Comparison of ENCODE assay signal across 19 cellular contexts in genomic region chr20:53321596-53321995, GRCh38.
DNase-seq lines count a peak whose midpoint lies in the region; ATAC-seq, FAIRE-seq and TF ChIP-seq lines count a peak whose summit lies in the region.
"Had no signal": no experiment of that assay in that cellular context is flagged by ENCODE, and none has a peak within 500 bp of the region (broad histone marks: within the 10 kb centered on the region; RNA-seq: fewer than 3 reads in every experiment).

No MANE protein-coding gene starts in this region.

- no peak overlapping the region for H3K4me3 Mint-ChIP-seq in activated T-helper 1 cell treated with anti-CD3 and anti-CD28 coated beads, Interleukin-12 subunit alpha, Interleukin-12 subunit beta, Interleukin-2, Interleukin-4 antibody, amounts not matched to agents 30 ng/mL and 10 ng/mL and 1 ng/mL, durations not matched to agents 14 hours and 24 hours and 36 hours
- H3K4me3 Mint-ChIP-seq: CD8-positive, alpha-beta T cell had no signal

- DNase-seq in DMS 273 (lab: John Stamatoyannopoulos, UW; ENCODE audit: unreplicated experiment) (peak; percentile 11), DMS 273 treated with DMSO at 0.1 percent for 48 hours (lab: John Stamatoyannopoulos, UW) (no peak), HepG2 (ENCODE audit: low spot score) (no peak), right lobe of liver (no peak), ecto neural progenitor cell (ENCODE audit: low spot score) (no peak)
- DNase-seq in activated T-helper 1 cell treated with anti-CD3 and anti-CD28 coated beads, Interleukin-12 subunit alpha, Interleukin-12 subunit beta, Interleukin-2, Interleukin-4 antibody, amounts not matched to agents 30 ng/mL and 10 ng/mL and 1 ng/mL, durations not matched to agents 14 hours and 24 hours and 36 hours (ENCODE audit: low spot score) = no peak
- DNase-seq in stimulated activated CD4-positive, alpha-beta T cell treated with anti-CD3 and anti-CD28 coated beads, Interleukin-2, amount 100 ng/mL, for 24 hours = no peak
- DNase-seq: CD8-positive, alpha-beta T cell; DMS153; EL; H7; NCI-H1092; NCI-H2107; NCI-H345; NCI-H69 had no signal

- H3K27ac ChIP-seq in HepG2 (ENCODE audit: extremely low read length, insufficient read depth, low read length) (no peak overlapping the region), right lobe of liver (no peak overlapping the region)
- H3K27ac ChIP-seq: 22Rv1, SJCRH30 had no signal

- ATAC-seq in HepG2 (no peak; the same call in 2 of the 3 replicates), right lobe of liver (no peak), GM19452 (IDR thresholded peaks at IDR 0.05; ENCODE audit: unreplicated experiment) (no peak)
- ATAC-seq: CD8-positive, alpha-beta T cell had no signal

- in situ Hi-C loops in HepG2 (cut with HindIII; ENCODE audit: extremely low pct_ligation_motif_present, low pct_unique_long_range_greater_than_20kb) = no loop called here

- H3K9me3 ChIP-seq in HepG2 (ENCODE audit: low read length) (no peaks in the 10 kb centered on the region), right lobe of liver (no peaks in the 10 kb centered on the region)
- H3K9me3 ChIP-seq: SJCRH30 had no signal

- CTCF ChIA-PET in HepG2 (lab: Yijun Ruan, JAX; ENCODE audit: low intra/inter-chr PET ratio, low total read pairs) = no interaction called here

- no TSS peak for BruUV-seq in HepG2 (replicated peaks; lab: Mats Ljungman, UMichigan)

- H3K27me3 Mint-ChIP-seq in activated T-helper 1 cell treated with anti-CD3 and anti-CD28 coated beads, Interleukin-12 subunit alpha, Interleukin-12 subunit beta, Interleukin-2, Interleukin-4 antibody, amounts not matched to agents 30 ng/mL and 10 ng/mL and 1 ng/mL, durations not matched to agents 14 hours and 24 hours and 36 hours (ENCODE audit: insufficient read depth) = no peaks in the 10 kb centered on the region

- no peaks in the 10 kb centered on the region for H3K79me2 ChIP-seq in HepG2 (ENCODE audit: insufficient read depth, low read length)

- H3K27ac Mint-ChIP-seq in activated T-helper 1 cell treated with anti-CD3 and anti-CD28 coated beads, Interleukin-12 subunit alpha, Interleukin-12 subunit beta, Interleukin-2, Interleukin-4 antibody, amounts not matched to agents 30 ng/mL and 10 ng/mL and 1 ng/mL, durations not matched to agents 14 hours and 24 hours and 36 hours = peak overlapping the region; percentile 44
- H3K27ac Mint-ChIP-seq: CD8-positive, alpha-beta T cell had no signal

- WGBS in HepG2 (ENCODE audit: low lambda C conversion rate) = 36% methylated on average over 5 of the region's 5 CpGs
- WGBS in right lobe of liver (ENCODE audit: insufficient coverage, low coverage, low lambda C conversion rate, missing lambda C conversion rate) = 100% methylated on average over 2 of the region's 5 CpGs

- H3K36me3 ChIP-seq in HepG2 (replicated peaks in 1 of 2; ENCODE audit: control insufficient read depth in 1 of 2, insufficient read depth in 2 of 2, low read length in 2 of 2) = no peaks in the 10 kb centered on the region
- no peaks in the 10 kb centered on the region for H3K36me3 ChIP-seq in right lobe of liver
- H3K36me3 ChIP-seq: SJCRH30 had no signal

- POLR2A ChIA-PET in HepG2 (lab: Yijun Ruan, JAX) = no interaction called here

- TF ChIP-seq POLR2A in HepG2 (IDR thresholded peaks at IDR 0.05; ENCODE audit: insufficient read depth in 1 of 2, low read depth in 2 of 2, low read length in 2 of 2) = no peak
- TF ChIP-seq POLR2A in right lobe of liver (IDR thresholded peaks at IDR 0.05) = no peak

- no peak for TF ChIP-seq EP300 in HepG2 (IDR thresholded peaks at IDR 0.05; ENCODE audit: low read depth in 2 of 2, low read length in 2 of 2)
- TF ChIP-seq EP300 in HepG2 (CRISPR knock-in tag; IDR thresholded peaks at IDR 0.05; ENCODE audit: borderline replicate concordance) = no peak

- no peak overlapping the region for H3K4me3 ChIP-seq in HepG2 (replicated peaks in 1 of 3; ENCODE audit: insufficient read depth in 1 of 3, low read depth in 2 of 3, low read length in 3 of 3)
- H3K4me3 ChIP-seq in right lobe of liver = no peak overlapping the region
- H3K4me3 ChIP-seq: SJCRH30 had no signal

- H3K4me1 Mint-ChIP-seq in activated T-helper 1 cell treated with anti-CD3 and anti-CD28 coated beads, Interleukin-12 subunit alpha, Interleukin-12 subunit beta, Interleukin-2, Interleukin-4 antibody, amounts not matched to agents 30 ng/mL and 10 ng/mL and 1 ng/mL, durations not matched to agents 14 hours and 24 hours and 36 hours (ENCODE audit: low read depth) = peaks cover 16% of the 10 kb centered on the region

- H3K4me2 ChIP-seq in HepG2 (ENCODE audit: low read depth, low read length) = no peak overlapping the region

- no peak overlapping the region for H2AFZ ChIP-seq in HepG2 (ENCODE audit: low read length)

- no peak for TF ChIP-seq RAD21 in HepG2 (CRISPR knock-in tag; IDR thresholded peaks at IDR 0.05)

- intact Hi-C loops in HepG2 (cut with micrococcal nuclease; ENCODE audit: unreplicated experiment) (no loop called here), right lobe of liver (cut with DNase I) (no loop called here)
- intact Hi-C loops in activated T-helper 1 cell treated with anti-CD3 and anti-CD28 coated beads, Interleukin-12 subunit alpha, Interleukin-12 subunit beta, Interleukin-2, Interleukin-4 antibody, amounts not matched to agents 30 ng/mL and 10 ng/mL and 1 ng/mL, durations not matched to agents 14 hours and 24 hours and 36 hours (cut with micrococcal nuclease) = no loop called here

- TF ChIP-seq CTCF in HepG2 (CRISPR knock-in tag; IDR thresholded peaks at IDR 0.05) (peak; percentile 25; the same call in 1 of the 2 replicates), right lobe of liver (IDR thresholded peaks at IDR 0.05) (no peak)

- no peaks in the 10 kb centered on the region for H4K20me1 ChIP-seq in HepG2 (ENCODE audit: insufficient read depth, low read length)

- H3K27me3 ChIP-seq in HepG2 (ENCODE audit: control insufficient read depth in 1 of 2, insufficient read depth in 2 of 2, low read length in 2 of 2) (no peaks in the 10 kb centered on the region; a peak in 1 of 5 replicates), right lobe of liver (no peaks in the 10 kb centered on the region)

- peaks cover 11% of the 10 kb centered on the region for H3K9me3 Mint-ChIP-seq in activated T-helper 1 cell treated with anti-CD3 and anti-CD28 coated beads, Interleukin-12 subunit alpha, Interleukin-12 subunit beta, Interleukin-2, Interleukin-4 antibody, amounts not matched to agents 30 ng/mL and 10 ng/mL and 1 ng/mL, durations not matched to agents 14 hours and 24 hours and 36 hours

- FAIRE-seq in HepG2 (lab: Jason Lieb, UNC) = peak; percentile 47
- FAIRE-seq: RCC 7860 had no signal

- H3K36me3 Mint-ChIP-seq in activated T-helper 1 cell treated with anti-CD3 and anti-CD28 coated beads, Interleukin-12 subunit alpha, Interleukin-12 subunit beta, Interleukin-2, Interleukin-4 antibody, amounts not matched to agents 30 ng/mL and 10 ng/mL and 1 ng/mL, durations not matched to agents 14 hours and 24 hours and 36 hours (ENCODE audit: low read depth) = peaks cover 20% of the 10 kb centered on the region
- H3K36me3 Mint-ChIP-seq: CD8-positive, alpha-beta T cell had no signal

- H3K9ac ChIP-seq in HepG2 (ENCODE audit: insufficient read depth, low read depth, low read length) = no peak overlapping the region

- no peaks in the 10 kb centered on the region for H3K4me1 ChIP-seq in HepG2 (ENCODE audit: insufficient read depth, low read length)
- H3K4me1 ChIP-seq in right lobe of liver = no peaks in the 10 kb centered on the region
- H3K4me1 ChIP-seq: SJCRH30 had no signal

TF ChIP-seq in HepG2, 621 proteins besides CTCF, POLR2A, EP300 and RAD21:
- TF ChIP-seq STAG1 (CRISPR knock-in tag; IDR thresholded peaks at IDR 0.05) = peak; percentile 36
- no peak for TF ChIP-seq SRSF4 (IDR thresholded peaks at IDR 0.05; ENCODE audit: low read depth, low read length, poor library complexity, severe bottlenecking)
